ENCODE assay signal across 8 cellular contexts in genomic region chr12:65168606-65169310, GRCh38. TPM values are rescaled to one million over a fixed set of nuclear protein-coding genes. Genes with fewer than 3 reads are reported as not detected.
DNase-seq lines count a peak whose midpoint lies in the region; ATAC-seq, FAIRE-seq and TF ChIP-seq lines count a peak whose summit lies in the region.

No MANE protein-coding gene starts in this region.

- POLR2A ChIA-PET in GM12878 (lab: Charles Lee), result interaction anchor here (0.8 to 6.3 kb wide), 18 partner anchors 9 to 559 kb away, joined by 3 to 63 read pairs (median 4); no protein-coding TSS in a partner anchor

- no peaks in the 10 kb centered on the region for H3K79me1 ChIP-seq in mesenchymal stem cell (replicated peaks; ENCODE audit: low read length, poor library complexity, severe bottlenecking)

- no peak for TF ChIP-seq CTCF in GM12878 (IDR thresholded peaks at IDR 0.05 in 2 of 3, conservative IDR thresholded peaks at IDR 0.05 in 1 of 3; ENCODE audit: control insufficient read depth in 2 of 3, extremely low read depth in 1 of 3, insufficient read depth in 1 of 3, low read depth in 3 of 3, low read length in 3 of 3)

- H2BK15ac ChIP-seq in mesenchymal stem cell (ENCODE audit: low read depth, poor library complexity, severe bottlenecking), result peak overlapping the region; percentile 100

- H4K20me1 ChIP-seq in GM12878 (ENCODE audit: control insufficient read depth, insufficient read depth), result peaks cover 4% of the 10 kb centered on the region; the same call in 1 of the 2 replicates

- H3K9ac ChIP-seq in GM12878 (ENCODE audit: control insufficient read depth, insufficient read depth, low read length) (peak overlapping the region; percentile 82), mesenchymal stem cell (ENCODE audit: low read length) (peak overlapping the region; percentile 97)

- no peak overlapping the region for H4K91ac ChIP-seq in mesenchymal stem cell (ENCODE audit: low read length)

- no peak overlapping the region for H3K14ac ChIP-seq in mesenchymal stem cell (ENCODE audit: low read length in 2 of 2)

- whole genome bisulfite sequencing in GM12878 (ENCODE audit: insufficient coverage, insufficient replicate concordance, low lambda C conversion rate, missing lambda C conversion rate), result 2% methylated on average over 9 of the region's 9 CpGs
- whole genome bisulfite sequencing in mesenchymal stem cell, result 53% methylated on average over 8 of the region's 9 CpGs

- H2AK5ac ChIP-seq in mesenchymal stem cell (ENCODE audit: low read length, severe bottlenecking), result no peak overlapping the region

- DNase-seq in GM12878 (ENCODE audit: low read depth, low spot score), result no peak
- no peak for DNase-seq in mesenchymal stem cell
- no peak for DNase-seq in sciatic nerve (ENCODE audit: low spot score)
- DNase-seq in DMS114 treated with DMSO at 0.1 percent for 48 hours (lab: John Stamatoyannopoulos, UW; ENCODE audit: unreplicated experiment), result no peak

- H3K4me3 ChIP-seq in GM12878 (peak overlapping the region; percentile 86), mesenchymal stem cell (ENCODE audit: insufficient read depth in 1 of 2, low read depth in 1 of 2, low read length in 2 of 2) (peak overlapping the region; percentile 88 to 97)

- RAD21 ChIA-PET in GM12878 (lab: Charles Lee; ENCODE audit: unreplicated experiment), result interaction anchor here (0.6 to 9.1 kb wide), 25 partner anchors 9 to 734 kb away, joined by 3 to 91 read pairs (median 6); no protein-coding TSS in a partner anchor

- H3K9me3 ChIP-seq in GM12878 (replicated peaks; ENCODE audit: control insufficient read depth, insufficient read depth, low read length), result no peaks in the 10 kb centered on the region; the same call in 2 of the 3 replicates
- no peaks in the 10 kb centered on the region for H3K9me3 ChIP-seq in mesenchymal stem cell (ENCODE audit: control insufficient read depth, low read length)

- peak overlapping the region; percentile 71 for H2BK120ac ChIP-seq in mesenchymal stem cell (ENCODE audit: low read depth, low read length)

- peak overlapping the region; percentile 87 for H2AFZ ChIP-seq in GM12878 (ENCODE audit: control insufficient read depth, low read depth, low read length)
- H2AFZ ChIP-seq in mesenchymal stem cell (ENCODE audit: low read depth, low read length), result peak overlapping the region; percentile 97

- H3K4ac ChIP-seq in mesenchymal stem cell (ENCODE audit: low read depth in 1 of 2, low read length in 2 of 2), result peak overlapping the region in 1 of 2 experiments; percentile 29

- H2BK12ac ChIP-seq in mesenchymal stem cell (ENCODE audit: low read length in 2 of 2), result no peak overlapping the region

- H3K36me3 ChIP-seq in GM12878 (ENCODE audit: control insufficient read depth in 2 of 2, insufficient read depth in 2 of 2, low read length in 1 of 2) (peaks cover 0 to 5% of the 10 kb centered on the region in 2 experiments; a peak in 1 of 4 replicates), mesenchymal stem cell (ENCODE audit: control insufficient read depth in 1 of 2, insufficient read depth in 2 of 2, low read depth in 1 of 2, low read length in 2 of 2) (no peaks in the 10 kb centered on the region)

- BruUV-seq in GM12878 (replicated peaks; lab: Mats Ljungman, UMichigan), result TSS peak; percentile 90

- no peak for TF ChIP-seq RAD21 in GM12878 (IDR thresholded peaks at IDR 0.05; ENCODE audit: insufficient read depth, low read depth, low read length)

- no peak for FAIRE-seq in GM12878 (lab: Jason Lieb, UNC)

- H3K23ac ChIP-seq in mesenchymal stem cell (ENCODE audit: low read length in 2 of 2), result no peak overlapping the region

- intact Hi-C loops in GM12878 (cut with micrococcal nuclease; ENCODE audit: unreplicated experiment) (loop anchor here (10.0 kb wide), 1 partner anchor 554 kb away; the partner anchor contains the start of gene RASSF3), sciatic nerve (cut with DNase I) (no loop called here)

- H3K4me1 ChIP-seq in GM12878 (ENCODE audit: control insufficient read depth, insufficient read depth, low read length) (peaks cover 5% of the 10 kb centered on the region), mesenchymal stem cell (ENCODE audit: control insufficient read depth, insufficient read depth, low read depth, low read length) (peaks cover 5% of the 10 kb centered on the region)

- SMC1A ChIA-PET in GM12878 (lab: Charles Lee; ENCODE audit: uncharacterized antibody, unreplicated experiment), result interaction anchor here (0.6 to 8.3 kb wide), 29 partner anchors 12 to 628 kb away, joined by 3 to 155 read pairs (median 3); no protein-coding TSS in a partner anchor

- peak overlapping the region; percentile 77 for H3K4me2 ChIP-seq in GM12878 (ENCODE audit: control insufficient read depth, insufficient read depth)
- peak overlapping the region; percentile 81 for H3K4me2 ChIP-seq in mesenchymal stem cell (ENCODE audit: low read length, poor library complexity, severe bottlenecking)

- H4K8ac ChIP-seq in mesenchymal stem cell (ENCODE audit: low read length), result peak overlapping the region; percentile 99

- TF ChIP-seq EP300 in GM12878 (IDR thresholded peaks at IDR 0.05; ENCODE audit: borderline replicate concordance in 1 of 2, control insufficient read depth in 1 of 2, low read depth in 2 of 2, low read length in 2 of 2), result no peak

- peak overlapping the region in 1 of 2 experiments; percentile 84 for H3K18ac ChIP-seq in mesenchymal stem cell (ENCODE audit: low read depth in 1 of 2, low read length in 2 of 2)

- no peak for TF ChIP-seq POLR2A in GM12878 (IDR thresholded peaks at IDR 0.05; ENCODE audit: low read depth, low read length)

- CTCF ChIA-PET in GM12878 (lab: Yijun Ruan, JAX), result interaction anchor here (0.7 to 2.7 kb wide), 12 partner anchors 9 to 373 kb away, joined by 3 to 27 read pairs (median 9); partner anchors contain the start of gene WIF1

- H3K27ac ChIP-seq in GM12878 (ENCODE audit: control insufficient read depth, insufficient read depth) (peak overlapping the region; percentile 83), mesenchymal stem cell (ENCODE audit: low read length, poor library complexity, severe bottlenecking) (peak overlapping the region; percentile 33)

- no peak overlapping the region for H2BK5ac ChIP-seq in mesenchymal stem cell (ENCODE audit: low read depth, low read length, poor library complexity, severe bottlenecking)

- ATAC-seq in GM18517 (IDR thresholded peaks at IDR 0.05; ENCODE audit: unreplicated experiment) (peak; percentile 7), HG03432 (IDR thresholded peaks at IDR 0.05; ENCODE audit: unreplicated experiment) (peak; percentile 1), GM12878 (peak; percentile 1; the same call in 1 of the 3 replicates), sciatic nerve (no peak), HG02763 (IDR thresholded peaks at IDR 0.05; ENCODE audit: unreplicated experiment) (no peak), GM18511 (IDR thresholded peaks at IDR 0.05; ENCODE audit: unreplicated experiment) (no peak)

- no peaks in the 10 kb centered on the region for H3K27me3 ChIP-seq in GM12878 (replicated peaks in 1 of 2; ENCODE audit: control insufficient read depth in 2 of 2, insufficient read depth in 2 of 2, low read length in 1 of 2)
- H3K27me3 ChIP-seq in mesenchymal stem cell (ENCODE audit: control insufficient read depth in 1 of 2, insufficient read depth in 1 of 2, low read length in 2 of 2), result peaks cover 0 to 7% of the 10 kb centered on the region in 2 experiments

- H3K79me2 ChIP-seq in GM12878 (ENCODE audit: control insufficient read depth, insufficient read depth, low read length), result peaks cover 51% of the 10 kb centered on the region

- in situ Hi-C loops in GM12878 (cut with MboI), result no loop called here

RNA-seq across cellular contexts. Expression of gene LEMD3, which starts 0.6 kb away (rescaled TPM):
- total RNA-seq in GM12878 (2013; cell fraction: nucleolus; rRNA removed), result 71.8 and 93.9 TPM in 2 replicates
- total RNA-seq in GM12878 (2014; rRNA removed) (23.8 and 24.8 TPM in 2 replicates), GM12878 (2014; rRNA removed; fragmentation: Illumina TruSeq; extraction: Trizol) (19.4 and 19.6 TPM in 2 replicates), GM12878 (2021) (23.6 and 26.0 TPM in 2 replicates), sciatic nerve (33.7 TPM)
- polyA plus RNA-seq in GM12878 (2011; ENCODE audit: low read depth), result 4.1 TPM
- polyA plus RNA-seq in GM12878 (2011; rRNA removed) (21.3 and 29.5 TPM in 2 replicates), GM12878 (2014; fragmentation: Illumina TruSeq; extraction: Trizol) (17.7 and 31.1 TPM in 2 replicates), GM12878 (2014; fragmentation: Nextera tagmentation; extraction: Ambion mirVana) (1 to 10 TPM; 7.5 to 9.0 TPM), GM12878 (2014; rRNA removed) (12.0 and 17.8 TPM in 2 replicates), GM12878 (2016; fragmentation: Nextera tagmentation; extraction: Ambion mirVana) (10 to 100 TPM; 14.6 to 15.4 TPM)
- polyA plus RNA-seq in GM12878 (2011; cell fraction: cytosol; rRNA removed), result 6.5 and 7.0 TPM in 2 replicates
- polyA plus RNA-seq in GM12878 (2011; cell fraction: nucleus; rRNA removed), result 20.1 and 23.8 TPM in 2 replicates
- 9.3 and 13.1 TPM in 2 replicates for polyA plus RNA-seq in GM12878 (2012)
- 13.5 and 14.3 TPM in 2 replicates for polyA minus RNA-seq in GM12878 (2011; rRNA and poly(A)+ RNA removed)
- 4.9 and 7.5 TPM in 2 replicates for polyA minus RNA-seq in GM12878 (2011; cell fraction: cytosol; rRNA and poly(A)+ RNA removed)
- 28.7 and 46.6 TPM in 2 replicates for polyA minus RNA-seq in GM12878 (2011; cell fraction: nucleus; rRNA and poly(A)+ RNA removed)
- 9.5 TPM for polyA plus RNA-seq in mesenchymal stem cell (2013, experiment 1 of 2)
- polyA plus RNA-seq in mesenchymal stem cell (2013, experiment 2 of 2), result 9.5 TPM

RNA-seq across cellular contexts. Expression of gene WIF1, which starts 47.7 kb away (rescaled TPM):
- not detected in 2 replicates for total RNA-seq in GM12878 (2013; cell fraction: nucleolus; rRNA removed)
- total RNA-seq in GM12878 (2014; rRNA removed) (not detected in 2 replicates), GM12878 (2014; rRNA removed; fragmentation: Illumina TruSeq; extraction: Trizol) (not detected in 2 replicates), GM12878 (2021) (not detected in 2 replicates), sciatic nerve (0.76 TPM)
- polyA plus RNA-seq in GM12878 (2011; ENCODE audit: low read depth), result 0.10 TPM
- polyA plus RNA-seq in GM12878 (2011; rRNA removed) (not detected in 2 replicates), GM12878 (2014; fragmentation: Illumina TruSeq; extraction: Trizol) (0.04 TPM in 1 of 2 replicates, not detected in the other), GM12878 (2014; fragmentation: Nextera tagmentation; extraction: Ambion mirVana) (under 1 TPM in 1 of 2 experiments, not detected in 1; 0.05 TPM), GM12878 (2014; rRNA removed) (0.05 TPM in 1 of 2 replicates, not detected in the other), GM12878 (2016; fragmentation: Nextera tagmentation; extraction: Ambion mirVana) (not detected)
- 0.03 TPM in 2 replicates for polyA plus RNA-seq in GM12878 (2011; cell fraction: cytosol; rRNA removed)
- polyA plus RNA-seq in GM12878 (2011; cell fraction: nucleus; rRNA removed), result not detected in 2 replicates
- polyA plus RNA-seq in GM12878 (2012), result 0.10 and 0.11 TPM in 2 replicates
- not detected in 2 replicates for polyA minus RNA-seq in GM12878 (2011; rRNA and poly(A)+ RNA removed)
- polyA minus RNA-seq in GM12878 (2011; cell fraction: cytosol; rRNA and poly(A)+ RNA removed), result not detected in 2 replicates
- not detected in 2 replicates for polyA minus RNA-seq in GM12878 (2011; cell fraction: nucleus; rRNA and poly(A)+ RNA removed)
- polyA plus RNA-seq in mesenchymal stem cell (2013, experiment 1 of 2), result not detected
- polyA plus RNA-seq in mesenchymal stem cell (2013, experiment 2 of 2), result not detected

Comparison
In these comparisons a context has a peak if more than half of its experiments do, and no peak if none do; other contexts are left out.
1. ATAC-seq: peak in GM18517 (single experiment), HG03432 (single experiment) and GM12878 (single experiment); none in sciatic nerve (single experiment), HG02763 (single experiment) and GM18511 (single experiment).